In genomic region chr17:8015957-8016631, GRCh38 we compare ENCODE assay signal across 9 cellular contexts. TPM values are rescaled to one million over a fixed set of nuclear protein-coding genes. Genes with fewer than 3 reads are reported as not detected.
DNase-seq lines count a peak whose midpoint lies in the region; ATAC-seq, FAIRE-seq and TF ChIP-seq lines count a peak whose summit lies in the region.
"Had no signal": no experiment of that assay in that cellular context is flagged by ENCODE, and none has a peak within 500 bp of the region (broad histone marks: within the 10 kb centered on the region; RNA-seq: fewer than 3 reads in every experiment).

No MANE protein-coding gene starts in this region.

- POLR2A ChIA-PET in K562 (lab: Yijun Ruan, JAX): no interaction called here

- DNase-seq in DMS79 treated with DMSO at 0.1 percent for 48 hours (lab: John Stamatoyannopoulos, UW) (peak; percentile 4), DMS79 (lab: John Stamatoyannopoulos, UW) (no peak), K562 (ENCODE audit: extremely low read depth in 1 of 4, low spot score in 3 of 4) (peak in 3 of 4 experiments; percentile 15 to 64 (median 59)), left lobe of liver (ENCODE audit: low spot score) (peak; percentile 54), NCI-H524 (lab: John Stamatoyannopoulos, UW) (no peak), COLO829 (ENCODE audit: low spot score) (no peak), hepatic stellate cell (ENCODE audit: low spot score) (no peak)
- DNase-seq in stimulated activated naive CD8-positive, alpha-beta T cell treated with anti-CD3 and anti-CD28 coated beads, Interleukin-15, Interleukin-2, amounts not matched to agents 100 U/mL and 50 U/mL, for 24 hours: peak; percentile 29

- 3% methylated on average over 6 of the region's 46 CpGs for WGBS in K562 (ENCODE audit: insufficient coverage, low coverage, missing lambda C conversion rate)

- H3K9ac ChIP-seq in K562 (ENCODE audit: insufficient read depth in 1 of 2, low read depth in 2 of 2, low read length in 2 of 2): no peak overlapping the region; a peak in 2 of 4 replicates

- FAIRE-seq in K562 (lab: Jason Lieb, UNC): no peak

- no peak overlapping the region for H3K4me3 ChIP-seq in K562
- H3K4me3 ChIP-seq: SK-N-MC had no signal

- CTCF ChIA-PET in K562 (lab: Yijun Ruan, JAX; ENCODE audit: low intra/inter-chr PET ratio): interaction anchor here (0.6 to 3.1 kb wide), 4 partner anchors 25 to 879 kb away, joined by 3 to 17 read pairs (median 10); no protein-coding TSS in a partner anchor

- no peaks in the 10 kb centered on the region for H4K20me1 ChIP-seq in K562 (replicated peaks; ENCODE audit: control insufficient read depth, insufficient read depth, low read length)

- no TSS peak for BruUV-seq in K562 (replicated peaks; lab: Mats Ljungman, UMichigan)

- H3K4me2 ChIP-seq in K562 (ENCODE audit: insufficient read depth, low read length): no peak overlapping the region

- no peak overlapping the region for H3K27ac ChIP-seq in K562 (ENCODE audit: extremely low read depth, low read depth, low read length)
- H3K27ac ChIP-seq: SK-N-MC had no signal

- no peak for TF ChIP-seq RAD21 in K562 (CRISPR knock-in tag; conservative IDR thresholded peaks at IDR 0.05 in 1 of 2, IDR thresholded peaks at IDR 0.05 in 1 of 2)

- ATAC-seq in K562: peak; percentile 86
- peak; percentile 5 for ATAC-seq in left lobe of liver
- ATAC-seq in stimulated activated naive CD8-positive, alpha-beta T cell treated with anti-CD3 and anti-CD28 coated beads, Interleukin-15, Interleukin-2, amounts not matched to agents 100 U/mL and 50 U/mL, for 24 hours: peak; percentile 4

- H3K36me3 ChIP-seq in K562 (ENCODE audit: control insufficient read depth, insufficient read depth, low read length): no peaks in the 10 kb centered on the region

- no peak overlapping the region for H2AFZ ChIP-seq in K562 (ENCODE audit: low read depth, low read length)

- no peaks in the 10 kb centered on the region for H3K9me1 ChIP-seq in K562 (ENCODE audit: control insufficient read depth, insufficient read depth, low read length)

- no peaks in the 10 kb centered on the region for H3K9me3 ChIP-seq in K562 (replicated peaks; ENCODE audit: control insufficient read depth, insufficient read depth, low read depth, low read length)

- intact Hi-C loops in K562 (cut with micrococcal nuclease): loop anchor here (1.0 kb wide), 1 partner anchor 41 kb away; no protein-coding TSS in a partner anchor

- H3K79me2 ChIP-seq in K562 (ENCODE audit: control insufficient read depth, insufficient read depth, low read length): no peaks in the 10 kb centered on the region

- in situ Hi-C loops in K562 (cut with MboI): no loop called here

- peaks cover 9 to 68% of the 10 kb centered on the region in 2 experiments; a peak in 4 of 5 replicates for H3K27me3 ChIP-seq in K562 (ENCODE audit: control insufficient read depth in 2 of 2, insufficient read depth in 2 of 2, low read length in 2 of 2)

- peaks cover 0 to 13% of the 10 kb centered on the region in 2 experiments; a peak in 2 of 5 replicates for H3K4me1 ChIP-seq in K562 (replicated peaks in 1 of 2; ENCODE audit: control insufficient read depth in 2 of 2, insufficient read depth in 2 of 2, low read length in 2 of 2)

- TF ChIP-seq CTCF in K562 (IDR thresholded peaks at IDR 0.05 in 2 of 3, conservative IDR thresholded peaks at IDR 0.05 in 1 of 3; ENCODE audit: insufficient read depth in 2 of 3, low read depth in 1 of 3, low read length in 3 of 3): no peak

- no peak for TF ChIP-seq EP300 in K562 (IDR thresholded peaks at IDR 0.05; ENCODE audit: low read length)

- TF ChIP-seq POLR2A in K562 (conservative IDR thresholded peaks at IDR 0.05): no peak

TF ChIP-seq in K562, 482 proteins besides CTCF, POLR2A, EP300 and RAD21:
- peak; percentile 53 for TF ChIP-seq PCBP1 (IDR thresholded peaks at IDR 0.05; ENCODE audit: low read depth, low read length, poor library complexity, severe bottlenecking)
- TF ChIP-seq EGR1 (conservative IDR thresholded peaks at IDR 0.05): peak; percentile 30
- no peak for TF ChIP-seq CREM (IDR thresholded peaks at IDR 0.05; ENCODE audit: low read depth)

RNA-seq across cellular contexts. Expression of gene GUCY2D, which starts 13.7 kb away (rescaled TPM):
- total RNA-seq in K562 (2011; cell fraction: chromatin; rRNA removed; ENCODE audit: low replicate concordance): not detected in 2 replicates
- total RNA-seq in K562 (2011; cell fraction: nucleolus; rRNA removed): not detected in 2 replicates
- total RNA-seq in K562 (2011; cell fraction: nucleoplasm; rRNA removed): not detected in 2 replicates
- total RNA-seq in K562 (2014; rRNA removed) (0.05 TPM in 1 of 2 replicates, not detected in the other), K562 (2014; rRNA removed; fragmentation: Illumina TruSeq; extraction: Trizol) (not detected in 2 replicates), K562 (2015; rRNA removed; fragmentation: Illumina TruSeq; extraction: Trizol) (not detected in 2 replicates), K562 (2021) (not detected in 2 replicates), left lobe of liver (0.05 TPM)
- polyA plus RNA-seq in K562 (2011; rRNA removed) (not detected in 2 replicates), K562 (2014; fragmentation: Illumina TruSeq; extraction: Trizol) (not detected in 2 replicates), K562 (2014; fragmentation: Nextera tagmentation; extraction: Ambion mirVana) (not detected), K562 (2014; rRNA removed) (0.03 TPM in 1 of 2 replicates, not detected in the other)
- not detected in 2 replicates for polyA plus RNA-seq in K562 (2011; cell fraction: cytosol; rRNA removed)
- not detected in 2 replicates for polyA plus RNA-seq in K562 (2011; cell fraction: nucleus; rRNA removed)
- 0.26 TPM in 1 of 2 replicates, not detected in the other for polyA plus RNA-seq in K562 (2012)
- not detected in 2 replicates for polyA minus RNA-seq in K562 (2011; rRNA and poly(A)+ RNA removed)
- polyA minus RNA-seq in K562 (2011; cell fraction: cytosol; rRNA and poly(A)+ RNA removed): not detected in 2 replicates
- not detected in 2 replicates for polyA minus RNA-seq in K562 (2011; cell fraction: nucleus; rRNA and poly(A)+ RNA removed)

RNA-seq across cellular contexts. Expression of gene ALOX15B, which starts 22.8 kb away (rescaled TPM):
- not detected in 2 replicates for total RNA-seq in K562 (2011; cell fraction: chromatin; rRNA removed; ENCODE audit: low replicate concordance)
- not detected in 2 replicates for total RNA-seq in K562 (2011; cell fraction: nucleolus; rRNA removed)
- total RNA-seq in K562 (2011; cell fraction: nucleoplasm; rRNA removed): not detected in 2 replicates
- total RNA-seq in K562 (2014; rRNA removed) (not detected in 2 replicates), K562 (2014; rRNA removed; fragmentation: Illumina TruSeq; extraction: Trizol) (not detected in 2 replicates), K562 (2015; rRNA removed; fragmentation: Illumina TruSeq; extraction: Trizol) (not detected in 2 replicates), K562 (2021) (0.04 and 0.07 TPM in 2 replicates), left lobe of liver (0.35 TPM)
- polyA plus RNA-seq in K562 (2011; rRNA removed) (not detected in 2 replicates), K562 (2014; fragmentation: Illumina TruSeq; extraction: Trizol) (not detected in 2 replicates), K562 (2014; fragmentation: Nextera tagmentation; extraction: Ambion mirVana) (not detected), K562 (2014; rRNA removed) (not detected in 2 replicates)
- polyA plus RNA-seq in K562 (2011; cell fraction: cytosol; rRNA removed): not detected in 2 replicates
- polyA plus RNA-seq in K562 (2011; cell fraction: nucleus; rRNA removed): not detected in 2 replicates
- polyA plus RNA-seq in K562 (2012): not detected in 2 replicates
- not detected in 2 replicates for polyA minus RNA-seq in K562 (2011; rRNA and poly(A)+ RNA removed)
- not detected in 2 replicates for polyA minus RNA-seq in K562 (2011; cell fraction: cytosol; rRNA and poly(A)+ RNA removed)
- not detected in 2 replicates for polyA minus RNA-seq in K562 (2011; cell fraction: nucleus; rRNA and poly(A)+ RNA removed)

Comparison
In these comparisons a context has a peak if more than half of its experiments do, and no peak if none do; other contexts are left out.
1. DNase-seq: peak in DMS79 treated with DMSO at 0.1 percent for 48 hours (single experiment), K562 (3 of 4), left lobe of liver (single experiment) and stimulated activated naive CD8-positive, alpha-beta T cell treated with anti-CD3 and anti-CD28 coated beads, Interleukin-15, Interleukin-2, amounts not matched to agents 100 U/mL and 50 U/mL, for 24 hours (single experiment); none in DMS79 (single experiment), NCI-H524 (0 of 2), COLO829 (single experiment) and hepatic stellate cell (single experiment).
2. ATAC-seq: peak in every context shown above with its lines; median percentile 86 in K562; 5 in left lobe of liver; 4 in stimulated activated naive CD8-positive, alpha-beta T cell treated with anti-CD3 and anti-CD28 coated beads, Interleukin-15, Interleukin-2, amounts not matched to agents 100 U/mL and 50 U/mL, for 24 hours.